Comparison of ENCODE assay signal across 8 cellular contexts in the genomic region with DNA sequence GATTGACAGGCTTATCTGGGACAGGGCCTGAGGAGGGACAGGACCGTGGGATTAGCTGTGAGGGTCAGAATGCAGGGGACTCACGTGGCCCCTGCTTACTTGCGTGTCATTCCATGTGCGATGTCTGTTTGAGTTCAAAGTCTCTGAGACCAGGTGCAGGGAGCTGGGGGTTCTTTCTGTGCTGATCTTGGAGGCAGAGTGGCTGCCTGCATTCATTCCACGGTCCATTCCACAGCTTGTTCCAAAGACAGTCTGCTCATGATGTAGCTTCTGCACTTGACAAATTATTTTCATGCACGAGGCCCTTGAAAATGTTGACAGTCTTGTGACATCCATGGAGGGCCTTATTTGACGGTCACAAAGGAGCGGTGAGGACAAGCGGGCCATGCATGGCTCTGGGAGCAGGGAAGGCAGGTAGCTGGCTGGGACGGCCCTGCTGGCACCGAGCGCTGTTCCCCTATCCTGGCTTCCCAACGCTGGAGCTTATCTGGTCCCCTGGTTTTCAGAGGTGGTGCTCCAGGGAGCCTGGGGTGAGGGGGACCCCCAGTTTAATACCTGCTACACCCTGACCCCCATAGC. TPM values are rescaled to one million over a fixed set of nuclear protein-coding genes. Genes with fewer than 3 reads are reported as not detected.
DNase-seq lines count a peak whose midpoint lies in the region; ATAC-seq, FAIRE-seq and TF ChIP-seq lines count a peak whose summit lies in the region.

No MANE protein-coding gene starts in this region.

- H3K4me3 Mint-ChIP-seq in CD14-positive monocyte = peak overlapping the region; percentile 64 to 92

- no peak for TF ChIP-seq EP300 in neural cell (conservative IDR thresholded peaks at IDR 0.05; ENCODE audit: poor library complexity, severe bottlenecking)

- no peak for FAIRE-seq in HTR-8/SVneo (lab: Jason Lieb, UNC)

- H3K27me3 Mint-ChIP-seq in CD14-positive monocyte (ENCODE audit: low read depth in 3 of 3) = peaks cover 18 to 23% (median 21%) of the 10 kb centered on the region in 3 donors

- TF ChIP-seq CTCF in CD14-positive monocyte (IDR thresholded peaks at IDR 0.05) (no peak), OCI-LY3 (IDR thresholded peaks at IDR 0.05; ENCODE audit: low read depth, low read length) (no peak), neural cell (IDR thresholded peaks at IDR 0.05; ENCODE audit: poor library complexity, severe bottlenecking) (no peak)

- no peak for DNase-seq in CD14-positive monocyte (ENCODE audit: low spot score)
- DNase-seq in effector memory CD4-positive, alpha-beta T cell = no peak
- DNase-seq in GM19240 (ENCODE audit: insufficient read length, low spot score) = no peak
- no peak for DNase-seq in HTR-8/SVneo (ENCODE audit: insufficient read length, low spot score)
- no peak for DNase-seq in activated CD4-positive, alpha-beta T cell treated with anti-CD3 and anti-CD28 coated beads, Interleukin-2, amount 50 U/mL, for 4 hours

- TF ChIP-seq RAD21 in neural cell (conservative IDR thresholded peaks at IDR 0.05) = no peak

- H3K27ac Mint-ChIP-seq in CD14-positive monocyte = peak overlapping the region in 1 of 7 donors; percentile 62

- H3K9me3 ChIP-seq in OCI-LY3 (ENCODE audit: insufficient read depth, low read length) = no peaks in the 10 kb centered on the region
- no peaks in the 10 kb centered on the region for H3K9me3 ChIP-seq in effector memory CD4-positive, alpha-beta T cell (ENCODE audit: control insufficient read depth, low read length)
- no peaks in the 10 kb centered on the region for H3K9me3 ChIP-seq in neural cell (ENCODE audit: low read length)

- peaks cover 0 to 2% (median 0%) of the 10 kb centered on the region in 7 donors for H3K9me3 Mint-ChIP-seq in CD14-positive monocyte

- intact Hi-C loops in CD14-positive monocyte (cut with micrococcal nuclease) = no loop called here

- H3K4me1 ChIP-seq in OCI-LY3 (ENCODE audit: low read length) = peaks cover 7% of the 10 kb centered on the region
- H3K4me1 ChIP-seq in effector memory CD4-positive, alpha-beta T cell (ENCODE audit: control insufficient read depth, insufficient read depth, low read length, poor library complexity, severe bottlenecking) = peaks cover 13% of the 10 kb centered on the region

- peaks cover 5 to 7% of the 10 kb centered on the region in 2 donors for H3K36me3 Mint-ChIP-seq in CD14-positive monocyte

- H3K4me3 ChIP-seq in OCI-LY3 (ENCODE audit: low read length) (peak overlapping the region; percentile 86), neural cell (ENCODE audit: low read length) (peak overlapping the region; percentile 67)
- H3K4me3 ChIP-seq in effector memory CD4-positive, alpha-beta T cell (ENCODE audit: insufficient read depth, low read depth, low read length, poor library complexity, severe bottlenecking) = peak overlapping the region; percentile 65

- H3F3A ChIP-seq in neural cell (ENCODE audit: insufficient read depth, low read length, poor library complexity, severe bottlenecking) = no peaks in the 10 kb centered on the region

- H3K9ac ChIP-seq in OCI-LY3 (ENCODE audit: low read length) (peak overlapping the region; percentile 56), neural cell (ENCODE audit: low read length) (peak overlapping the region; percentile 61)

- H2AFZ ChIP-seq in OCI-LY3 (ENCODE audit: low read depth, low read length) (peak overlapping the region; percentile 29; the same call in 1 of the 2 replicates), neural cell (ENCODE audit: low read depth, low read length) (no peak overlapping the region)

- H3K36me3 ChIP-seq in OCI-LY3 (replicated peaks; ENCODE audit: low read depth, low read length) = no peaks in the 10 kb centered on the region
- no peaks in the 10 kb centered on the region for H3K36me3 ChIP-seq in effector memory CD4-positive, alpha-beta T cell (ENCODE audit: control insufficient read depth, insufficient read depth, low read length)
- H3K36me3 ChIP-seq in neural cell (ENCODE audit: insufficient read depth, low read length) = no peaks in the 10 kb centered on the region

- no peaks in the 10 kb centered on the region for H3K79me2 ChIP-seq in OCI-LY3 (ENCODE audit: low read length)
- H3K79me2 ChIP-seq in neural cell (replicated peaks; ENCODE audit: insufficient read depth, low read length) = peaks cover 4% of the 10 kb centered on the region

- peak overlapping the region; percentile 98 for H3K4me2 ChIP-seq in OCI-LY3 (ENCODE audit: low read length)
- no peak overlapping the region for H3K4me2 ChIP-seq in neural cell (ENCODE audit: low read length)

- H3K27ac ChIP-seq in OCI-LY3 (ENCODE audit: low read length) (no peak overlapping the region), neural cell (ENCODE audit: low read length) (no peak overlapping the region)
- peak overlapping the region; percentile 37 for H3K27ac ChIP-seq in effector memory CD4-positive, alpha-beta T cell (ENCODE audit: insufficient read depth, low read length, poor library complexity, severe bottlenecking)

- H3K27me3 ChIP-seq in OCI-LY3 (ENCODE audit: low read depth, low read length) (peaks cover 48% of the 10 kb centered on the region), neural cell (ENCODE audit: insufficient read depth, low read depth, low read length) (no peaks in the 10 kb centered on the region)
- no peaks in the 10 kb centered on the region for H3K27me3 ChIP-seq in effector memory CD4-positive, alpha-beta T cell (replicated peaks; ENCODE audit: control insufficient read depth, insufficient read depth, low read length, poor library complexity, severe bottlenecking)

- H3K9me2 ChIP-seq in neural cell (ENCODE audit: insufficient read depth, low read length) = no peaks in the 10 kb centered on the region

- H3K4me1 Mint-ChIP-seq in CD14-positive monocyte = peaks cover 14% of the 10 kb centered on the region

- no peaks in the 10 kb centered on the region for H4K20me1 ChIP-seq in OCI-LY3 (ENCODE audit: insufficient read depth, low read length)
- H4K20me1 ChIP-seq in neural cell (ENCODE audit: insufficient read depth) = no peaks in the 10 kb centered on the region

- no peak for ATAC-seq in GM18519 (IDR thresholded peaks at IDR 0.05; ENCODE audit: low FRiP score, unreplicated experiment)

TF ChIP-seq in neural cell, 6 proteins besides CTCF, POLR2A, EP300 and RAD21:
- TF ChIP-seq, protein P1, sequence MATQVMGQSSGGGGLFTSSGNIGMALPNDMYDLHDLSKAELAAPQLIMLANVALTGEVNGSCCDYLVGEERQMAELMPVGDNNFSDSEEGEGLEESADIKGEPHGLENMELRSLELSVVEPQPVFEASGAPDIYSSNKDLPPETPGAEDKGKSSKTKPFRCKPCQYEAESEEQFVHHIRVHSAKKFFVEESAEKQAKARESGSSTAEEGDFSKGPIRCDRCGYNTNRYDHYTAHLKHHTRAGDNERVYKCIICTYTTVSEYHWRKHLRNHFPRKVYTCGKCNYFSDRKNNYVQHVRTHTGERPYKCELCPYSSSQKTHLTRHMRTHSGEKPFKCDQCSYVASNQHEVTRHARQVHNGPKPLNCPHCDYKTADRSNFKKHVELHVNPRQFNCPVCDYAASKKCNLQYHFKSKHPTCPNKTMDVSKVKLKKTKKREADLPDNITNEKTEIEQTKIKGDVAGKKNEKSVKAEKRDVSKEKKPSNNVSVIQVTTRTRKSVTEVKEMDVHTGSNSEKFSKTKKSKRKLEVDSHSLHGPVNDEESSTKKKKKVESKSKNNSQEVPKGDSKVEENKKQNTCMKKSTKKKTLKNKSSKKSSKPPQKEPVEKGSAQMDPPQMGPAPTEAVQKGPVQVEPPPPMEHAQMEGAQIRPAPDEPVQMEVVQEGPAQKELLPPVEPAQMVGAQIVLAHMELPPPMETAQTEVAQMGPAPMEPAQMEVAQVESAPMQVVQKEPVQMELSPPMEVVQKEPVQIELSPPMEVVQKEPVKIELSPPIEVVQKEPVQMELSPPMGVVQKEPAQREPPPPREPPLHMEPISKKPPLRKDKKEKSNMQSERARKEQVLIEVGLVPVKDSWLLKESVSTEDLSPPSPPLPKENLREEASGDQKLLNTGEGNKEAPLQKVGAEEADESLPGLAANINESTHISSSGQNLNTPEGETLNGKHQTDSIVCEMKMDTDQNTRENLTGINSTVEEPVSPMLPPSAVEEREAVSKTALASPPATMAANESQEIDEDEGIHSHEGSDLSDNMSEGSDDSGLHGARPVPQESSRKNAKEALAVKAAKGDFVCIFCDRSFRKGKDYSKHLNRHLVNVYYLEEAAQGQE (IDR thresholded peaks at IDR 0.05; ENCODE audit: borderline replicate concordance) = no peak
- TF ChIP-seq EZH2 (IDR thresholded peaks at IDR 0.05; ENCODE audit: borderline replicate concordance, insufficient read depth, low read length, poor library complexity, severe bottlenecking) (no peak), SMC3 (conservative IDR thresholded peaks at IDR 0.05; ENCODE audit: poor library complexity) (no peak), MXI1 (conservative IDR thresholded peaks at IDR 0.05; ENCODE audit: poor library complexity, severe bottlenecking) (no peak), TAF1 (IDR thresholded peaks at IDR 0.05; ENCODE audit: low read depth) (no peak), POLR2AphosphoS5 (IDR thresholded peaks at IDR 0.05) (no peak)

RNA-seq across cellular contexts. Expression of a gene that starts 23.0 kb away (rescaled TPM):
- polyA plus RNA-seq in CD14-positive monocyte (1 to 10 TPM; 5.4 to 7.7 TPM), neural cell (16.3 and 20.0 TPM in 2 replicates)
- polyA minus RNA-seq in neural cell = 14.9 and 15.7 TPM in 2 replicates
